25 cellular contexts compared by ENCODE assay signal in genomic region chr13:79090552-79091159, GRCh38.
"Had no signal": no experiment of that assay in that cellular context is flagged by ENCODE, and none has a peak within 500 bp of the region (broad histone marks: within the 10 kb centered on the region; RNA-seq: fewer than 3 reads in every experiment).

No MANE protein-coding gene starts in this region.

- ATAC-seq: activated CD4-positive, alpha-beta T cell treated with anti-CD3 and anti-CD28 coated beads for 36 hours; activated CD8-positive, alpha-beta memory T cell treated with anti-CD3 and anti-CD28 coated beads, Interleukin-2, amount 10 ng/mL, durations not matched to agents 7 days and 5 days; body of pancreas; esophagus mucosa; heart right ventricle; left ventricle myocardium superior; mucosa of descending colon had no signal

- H3K27me3 ChIP-seq: body of pancreas, dorsolateral prefrontal cortex, heart right ventricle, right atrium auricular region, thyroid gland had no signal

- H3K9me3 Mint-ChIP-seq: activated CD4-positive, alpha-beta memory T cell treated with anti-CD3 and anti-CD28 coated beads for 36 hours; activated naive CD8-positive, alpha-beta T cell treated with anti-CD3 and anti-CD28 coated beads, Interleukin-2, amount 10 ng/mL, durations not matched to agents 7 days and 5 days; T-helper 1 cell treated with Interleukin-12 subunit alpha and Interleukin-12 subunit beta and Interleukin-4 antibody, amounts not matched to agents 30 μg/mL and 1 μg/mL, for 36 hours had no signal

- DNase-seq: activated CD4-positive, alpha-beta memory T cell treated with anti-CD3 and anti-CD28 coated beads for 36 hours; activated CD4-positive, alpha-beta T cell treated with anti-CD3 and anti-CD28 coated beads for 36 hours; activated CD8-positive, alpha-beta memory T cell treated with anti-CD3 and anti-CD28 coated beads, Interleukin-2, amount 10 ng/mL, durations not matched to agents 7 days and 5 days; activated naive CD8-positive, alpha-beta T cell treated with anti-CD3 and anti-CD28 coated beads, Interleukin-2, amount 10 ng/mL, durations not matched to agents 7 days and 5 days; amygdala; body of pancreas; central memory CD4-positive, alpha-beta T cell; dorsolateral prefrontal cortex; heart right ventricle; immature natural killer cell; kidney glomerular epithelial cell; left ventricle myocardium superior; mesenchymal stem cell; mucosa of descending colon; naive B cell; stimulated activated CD4-positive, alpha-beta T cell treated with anti-CD3 and anti-CD28 coated beads, Interleukin-2, amount 100 ng/mL, for 24 hours; stimulated activated naive CD4-positive, alpha-beta T cell treated with Interleukin-2 at 50 U/mL for 16 hours; thyroid gland had no signal

- H3K9me3 ChIP-seq: body of pancreas, mucosa of descending colon, prostate gland, right atrium auricular region, thyroid gland had no signal

- H3K4me3 ChIP-seq: body of pancreas, dorsolateral prefrontal cortex, heart right ventricle, mucosa of descending colon, prostate gland, right atrium auricular region, thyroid gland had no signal

- H3K4me1 ChIP-seq: body of pancreas, heart right ventricle, prostate gland, right atrium auricular region, thyroid gland had no signal

- H3K27ac ChIP-seq: body of pancreas, dorsolateral prefrontal cortex, heart right ventricle, prostate gland, right atrium auricular region, thyroid gland had no signal

- H3K36me3 Mint-ChIP-seq: activated CD4-positive, alpha-beta memory T cell treated with anti-CD3 and anti-CD28 coated beads for 36 hours; activated CD8-positive, alpha-beta memory T cell treated with anti-CD3 and anti-CD28 coated beads, Interleukin-2, amount 10 ng/mL, durations not matched to agents 7 days and 5 days; activated naive CD8-positive, alpha-beta T cell treated with anti-CD3 and anti-CD28 coated beads, Interleukin-2, amount 10 ng/mL, durations not matched to agents 7 days and 5 days; immature natural killer cell; naive B cell had no signal

- H3K27ac Mint-ChIP-seq: activated CD4-positive, alpha-beta memory T cell treated with anti-CD3 and anti-CD28 coated beads for 36 hours; activated CD4-positive, alpha-beta T cell treated with anti-CD3 and anti-CD28 coated beads for 36 hours; activated CD8-positive, alpha-beta memory T cell treated with anti-CD3 and anti-CD28 coated beads, Interleukin-2, amount 10 ng/mL, durations not matched to agents 7 days and 5 days; activated naive CD8-positive, alpha-beta T cell treated with anti-CD3 and anti-CD28 coated beads, Interleukin-2, amount 10 ng/mL, durations not matched to agents 7 days and 5 days; immature natural killer cell; T-helper 1 cell treated with Interleukin-12 subunit alpha and Interleukin-12 subunit beta and Interleukin-4 antibody, amounts not matched to agents 30 μg/mL and 1 μg/mL, for 36 hours had no signal

- H3K36me3 ChIP-seq: heart right ventricle, prostate gland, right atrium auricular region, thyroid gland had no signal

- H3K4me1 Mint-ChIP-seq: activated CD4-positive, alpha-beta T cell treated with anti-CD3 and anti-CD28 coated beads for 36 hours; activated CD8-positive, alpha-beta memory T cell treated with anti-CD3 and anti-CD28 coated beads, Interleukin-2, amount 10 ng/mL, durations not matched to agents 7 days and 5 days; activated naive CD8-positive, alpha-beta T cell treated with anti-CD3 and anti-CD28 coated beads, Interleukin-2, amount 10 ng/mL, durations not matched to agents 7 days and 5 days; immature natural killer cell; naive B cell had no signal

- H3K4me3 Mint-ChIP-seq: activated CD4-positive, alpha-beta memory T cell treated with anti-CD3 and anti-CD28 coated beads for 36 hours; activated CD4-positive, alpha-beta T cell treated with anti-CD3 and anti-CD28 coated beads for 36 hours; activated CD8-positive, alpha-beta memory T cell treated with anti-CD3 and anti-CD28 coated beads, Interleukin-2, amount 10 ng/mL, durations not matched to agents 7 days and 5 days; activated naive CD8-positive, alpha-beta T cell treated with anti-CD3 and anti-CD28 coated beads, Interleukin-2, amount 10 ng/mL, durations not matched to agents 7 days and 5 days; immature natural killer cell; naive B cell; neural crest cell; T-helper 1 cell treated with Interleukin-12 subunit alpha and Interleukin-12 subunit beta and Interleukin-4 antibody, amounts not matched to agents 30 μg/mL and 1 μg/mL, for 36 hours had no signal

- FAIRE-seq: colon, TTC549 had no signal
